ENCODE assay signal across 9 cellular contexts in the genomic region with DNA sequence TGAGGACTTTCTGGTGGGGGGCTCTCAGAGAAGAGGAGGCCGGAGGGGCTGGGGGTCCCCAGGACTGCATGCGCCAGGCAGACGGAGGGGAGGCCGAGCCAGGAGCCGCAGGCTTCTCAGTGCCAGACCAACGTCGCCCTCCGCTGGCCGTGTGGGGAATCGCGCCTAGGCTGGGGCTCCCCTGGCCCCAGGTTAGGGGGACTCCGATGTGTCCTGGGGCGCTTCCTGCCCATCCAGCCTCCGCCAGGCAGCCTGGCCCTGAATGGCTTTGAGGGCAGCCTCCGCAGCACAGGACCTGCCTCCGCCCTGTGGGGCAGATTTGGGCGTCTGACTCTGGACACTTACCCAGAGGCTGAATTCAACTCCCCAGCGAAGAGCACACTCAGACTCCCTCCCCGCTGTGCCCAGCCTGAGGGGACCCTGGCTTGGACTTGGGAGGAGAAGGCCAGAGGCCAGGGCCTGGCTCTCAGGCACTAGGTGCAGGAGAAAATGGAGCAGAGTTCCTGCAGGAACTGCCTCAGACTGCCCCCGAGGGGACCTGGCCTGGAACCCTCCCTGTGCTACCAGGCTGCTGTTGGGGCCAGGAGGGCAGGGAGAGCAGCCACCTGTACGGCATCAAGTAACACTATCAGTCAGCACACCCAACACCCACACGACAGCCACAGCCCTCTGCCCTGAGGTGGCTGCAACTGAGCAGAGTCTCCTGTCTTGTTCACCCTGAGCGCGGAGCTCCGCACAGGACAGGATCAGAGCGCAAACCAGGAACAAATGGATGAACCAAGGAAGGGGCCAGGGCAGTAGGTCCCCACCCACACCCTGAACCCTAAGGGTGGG. TPM values are rescaled to one million over a fixed set of nuclear protein-coding genes. Genes with fewer than 3 reads are reported as not detected.
DNase-seq lines count a peak whose midpoint lies in the region; ATAC-seq, FAIRE-seq and TF ChIP-seq lines count a peak whose summit lies in the region.
"Had no signal": no experiment of that assay in that cellular context is flagged by ENCODE, and none has a peak within 500 bp of the region (broad histone marks: within the 10 kb centered on the region; RNA-seq: fewer than 3 reads in every experiment).

No MANE protein-coding gene starts in this region.

- no peak overlapping the region for H3K27ac Mint-ChIP-seq in brain
- H3K27ac Mint-ChIP-seq: CD4-positive, CD25-positive, alpha-beta regulatory T cell had no signal

- no peak overlapping the region for H3K27ac ChIP-seq in osteoblast (ENCODE audit: low read depth, low read length)

- no peak for ATAC-seq in GM21367 (IDR thresholded peaks at IDR 0.05; ENCODE audit: unreplicated experiment)
- no peak for ATAC-seq in HG02970 (IDR thresholded peaks at IDR 0.05; ENCODE audit: low FRiP score, unreplicated experiment)

- peaks cover 17% of the 10 kb centered on the region for H3K27me3 Mint-ChIP-seq in brain

- no peak for FAIRE-seq in frontal cortex (lab: Jason Lieb, UNC)

- no peaks in the 10 kb centered on the region for H3K9me3 ChIP-seq in osteoblast (ENCODE audit: low read depth, low read length)

- H2AFZ ChIP-seq in osteoblast (ENCODE audit: low read length) = no peak overlapping the region

- H3K4me1 ChIP-seq in osteoblast (ENCODE audit: insufficient read depth, low read length) = no peaks in the 10 kb centered on the region

- peak overlapping the region in 3 of 5 experiments; percentile 13 to 45 (median 27) for H3K4me3 Mint-ChIP-seq in brain
- H3K4me3 Mint-ChIP-seq: CD4-positive, CD25-positive, alpha-beta regulatory T cell had no signal

- no peaks in the 10 kb centered on the region for H3K27me3 ChIP-seq in osteoblast (ENCODE audit: insufficient read depth, low read length)

- H3K9me3 Mint-ChIP-seq in brain = no peaks in the 10 kb centered on the region

- H3K4me2 ChIP-seq in osteoblast (ENCODE audit: insufficient read depth, low read length) = no peak overlapping the region

- H3K36me3 ChIP-seq in osteoblast (ENCODE audit: insufficient read depth, low read length) = no peaks in the 10 kb centered on the region

- no peak overlapping the region for H3K4me3 ChIP-seq in osteoblast (ENCODE audit: insufficient read depth, low read length)

- TF ChIP-seq CTCF in brain (conservative IDR thresholded peaks at IDR 0.05) = peak; percentile 19 to 52
- TF ChIP-seq CTCF in osteoblast (IDR thresholded peaks at IDR 0.05; ENCODE audit: extremely low read depth, low read depth, low read length) = peak; percentile 38

- H3K36me3 Mint-ChIP-seq in brain = no peaks in the 10 kb centered on the region
- H3K36me3 Mint-ChIP-seq: CD4-positive, CD25-positive, alpha-beta regulatory T cell had no signal

- no peaks in the 10 kb centered on the region for H4K20me1 ChIP-seq in osteoblast (ENCODE audit: insufficient read depth, low read length)

- H3K4me1 Mint-ChIP-seq in brain = no peaks in the 10 kb centered on the region

- no peaks in the 10 kb centered on the region for H3K79me2 ChIP-seq in osteoblast (ENCODE audit: insufficient read depth, low read length)

- DNase-seq in NCI-H82 (lab: John Stamatoyannopoulos, UW) = peak; percentile 57
- no peak for DNase-seq in NCI-H82 treated with DMSO at 0.1 percent for 48 hours (lab: John Stamatoyannopoulos, UW; ENCODE audit: unreplicated experiment)
- peak; percentile 12 for DNase-seq in KBM-7
- DNase-seq in osteoblast (ENCODE audit: insufficient read length, low spot score, missing footprints) = peak; percentile 80
- no peak for DNase-seq in frontal cortex (ENCODE audit: low spot score in 2 of 2)
- DNase-seq: CD4-positive, CD25-positive, alpha-beta regulatory T cell had no signal

- in situ Hi-C loops in KBM-7 (cut with MboI; ENCODE audit: low pct_unique_long_range_greater_than_20kb, low sequenced_read_pairs) = no loop called here

RNA-seq across cellular contexts. Expression of a gene that starts 0.6 kb away (rescaled TPM):
- polyA plus RNA-seq in brain (ENCODE audit: insufficient read depth, low read depth, low replicate concordance) = not detected
- not detected in 2 replicates for total RNA-seq in osteoblast
- under 0.01 TPM for total RNA-seq in frontal cortex
- total RNA-seq: CD4-positive, CD25-positive, alpha-beta regulatory T cell had no signal
- polyA plus RNA-seq: CD4-positive, CD25-positive, alpha-beta regulatory T cell had no signal

Comparison
In these comparisons a context has a peak if more than half of its experiments do, and no peak if none do; other contexts are left out.
1. DNase-seq: peak in NCI-H82 (single experiment), KBM-7 (single experiment) and osteoblast (single experiment); none in NCI-H82 treated with DMSO at 0.1 percent for 48 hours (single experiment) and frontal cortex (0 of 2).